In genomic region chr4:98996056-98996941, GRCh38 we compare ENCODE assay signal across 8 cellular contexts. TPM values are rescaled to one million over a fixed set of nuclear protein-coding genes. Genes with fewer than 3 reads are reported as not detected.
A peak's percentile ranks its signal among the peaks of the same experiment; 100 is the strongest.
DNase-seq lines count a peak whose midpoint lies in the region; ATAC-seq and TF ChIP-seq lines count a peak whose summit lies in the region.

No MANE protein-coding gene starts in this region.

- no peaks in the 10 kb centered on the region for H3K27me3 ChIP-seq in right atrium auricular region

- H3K4me3 Mint-ChIP-seq in activated naive CD8-positive, alpha-beta T cell treated with anti-CD3 and anti-CD28 coated beads, Interleukin-2, amount 10 ng/mL, durations not matched to agents 7 days and 5 days, result peak overlapping the region; percentile 88

- no peaks in the 10 kb centered on the region for H3K9me3 Mint-ChIP-seq in activated naive CD8-positive, alpha-beta T cell treated with anti-CD3 and anti-CD28 coated beads, Interleukin-2, amount 10 ng/mL, durations not matched to agents 7 days and 5 days

- ATAC-seq in HG02938 (IDR thresholded peaks at IDR 0.05; ENCODE audit: unreplicated experiment), result peak; percentile 17
- ATAC-seq in activated naive CD8-positive, alpha-beta T cell treated with anti-CD3 and anti-CD28 coated beads, Interleukin-2, amount 10 ng/mL, durations not matched to agents 7 days and 5 days (ENCODE audit: low read depth), result no peak

- H3K27ac Mint-ChIP-seq in activated naive CD8-positive, alpha-beta T cell treated with anti-CD3 and anti-CD28 coated beads, Interleukin-2, amount 10 ng/mL, durations not matched to agents 7 days and 5 days, result peak overlapping the region; percentile 75

- H3K27ac ChIP-seq in right atrium auricular region, result peak overlapping the region; percentile 85 to 95

- TF ChIP-seq CTCF in right atrium auricular region (IDR thresholded peaks at IDR 0.05) (peak in 1 of 2 donors; percentile 11), retinal pigment epithelial cell (conservative IDR thresholded peaks at IDR 0.05; ENCODE audit: low read depth, low read length) (no peak)

- no peaks in the 10 kb centered on the region for H3K27me3 Mint-ChIP-seq in activated naive CD8-positive, alpha-beta T cell treated with anti-CD3 and anti-CD28 coated beads, Interleukin-2, amount 10 ng/mL, durations not matched to agents 7 days and 5 days

- H3K36me3 Mint-ChIP-seq in activated naive CD8-positive, alpha-beta T cell treated with anti-CD3 and anti-CD28 coated beads, Interleukin-2, amount 10 ng/mL, durations not matched to agents 7 days and 5 days, result peaks cover 16% of the 10 kb centered on the region

- POLR2A ChIA-PET in activated naive CD8-positive, alpha-beta T cell treated with anti-CD3 and anti-CD28 coated beads, Interleukin-2, amount 10 ng/mL, durations not matched to agents 7 days and 5 days (lab: Charles Lee), result interaction anchor here (0.9 to 5.9 kb wide), 11 partner anchors 45 to 853 kb away, joined by 3 to 58 read pairs (median 9); partner anchors contain the start of genes ADH5, EIF4E, RAP1GDS1 and STPG2

- H3K36me3 ChIP-seq in right atrium auricular region, result no peaks in the 10 kb centered on the region

- DNase-seq in activated CD4-positive, alpha-beta T cell treated with anti-CD3 and anti-CD28 coated beads for 24 hours (ENCODE audit: low read depth in 2 of 2), result peak; percentile 4 to 20
- DNase-seq in activated CD4-positive, alpha-beta T cell treated with anti-CD3 and anti-CD28 coated beads, Interleukin-2, amount 50 U/mL, for 1 hour, result no peak
- DNase-seq in NCI-H345 (lab: John Stamatoyannopoulos, UW) (peak; percentile 21), right atrium auricular region (ENCODE audit: low spot score) (no peak), retinal pigment epithelial cell (ENCODE audit: low read depth) (peak; percentile 4), epidermal melanocyte (ENCODE audit: insufficient read length, low spot score) (no peak)
- no peak for DNase-seq in activated naive CD8-positive, alpha-beta T cell treated with anti-CD3 and anti-CD28 coated beads, Interleukin-2, amount 10 ng/mL, durations not matched to agents 7 days and 5 days

- no peaks in the 10 kb centered on the region for H3K9me3 ChIP-seq in right atrium auricular region

- peaks cover 0 to 12% of the 10 kb centered on the region in 2 donors for H3K4me1 ChIP-seq in right atrium auricular region

- peak overlapping the region; percentile 78 to 80 for H3K4me3 ChIP-seq in right atrium auricular region
- H3K4me3 ChIP-seq in retinal pigment epithelial cell (ENCODE audit: low read length), result peak overlapping the region; percentile 90

- H3K4me1 Mint-ChIP-seq in activated naive CD8-positive, alpha-beta T cell treated with anti-CD3 and anti-CD28 coated beads, Interleukin-2, amount 10 ng/mL, durations not matched to agents 7 days and 5 days, result peaks cover 20% of the 10 kb centered on the region

RNA-seq across cellular contexts. Expression of gene METAP1, which starts 0.8 kb away (rescaled TPM):
- total RNA-seq in activated naive CD8-positive, alpha-beta T cell treated with anti-CD3 and anti-CD28 coated beads, Interleukin-2, amount 10 ng/mL, durations not matched to agents 7 days and 5 days, result 10 to 100 TPM; 50.8 to 51.7 TPM
- 10 to 100 TPM; 50.3 to 56.2 TPM for total RNA-seq in right atrium auricular region

Comparison
In these comparisons a context has a peak if more than half of its experiments do, and no peak if none do; other contexts are left out.
1. DNase-seq: peak in activated CD4-positive, alpha-beta T cell treated with anti-CD3 and anti-CD28 coated beads for 24 hours (2 of 2), NCI-H345 (single experiment) and retinal pigment epithelial cell (single experiment); none in activated CD4-positive, alpha-beta T cell treated with anti-CD3 and anti-CD28 coated beads, Interleukin-2, amount 50 U/mL, for 1 hour (single experiment), activated naive CD8-positive, alpha-beta T cell treated with anti-CD3 and anti-CD28 coated beads, Interleukin-2, amount 10 ng/mL, durations not matched to agents 7 days and 5 days (single experiment), right atrium auricular region (single experiment) and epidermal melanocyte (single experiment).